ENCODE assay signal across 1 cellular context in genomic region chrX:16512401-16512776, GRCh38.
TF ChIP-seq lines count a peak whose summit lies in the region.

No MANE protein-coding gene starts in this region.

TF ChIP-seq in HepG2, 621 proteins besides CTCF, POLR2A, EP300 and RAD21:
- TF ChIP-seq ZNF281 (CRISPR knock-in tag; IDR thresholded peaks at IDR 0.05; ENCODE audit: borderline replicate concordance) (peak; percentile 33; the same call in 1 of the 2 replicates), ZFX (CRISPR knock-in tag; IDR thresholded peaks at IDR 0.05; ENCODE audit: low read depth) (0 out of 2 replicates have a peak, but pooled peaks have one; percentile 36), ZBTB42 (CRISPR knock-in tag; IDR thresholded peaks at IDR 0.05) (no peak)
